ENCODE assay signal across 18 cellular contexts in the genomic region with DNA sequence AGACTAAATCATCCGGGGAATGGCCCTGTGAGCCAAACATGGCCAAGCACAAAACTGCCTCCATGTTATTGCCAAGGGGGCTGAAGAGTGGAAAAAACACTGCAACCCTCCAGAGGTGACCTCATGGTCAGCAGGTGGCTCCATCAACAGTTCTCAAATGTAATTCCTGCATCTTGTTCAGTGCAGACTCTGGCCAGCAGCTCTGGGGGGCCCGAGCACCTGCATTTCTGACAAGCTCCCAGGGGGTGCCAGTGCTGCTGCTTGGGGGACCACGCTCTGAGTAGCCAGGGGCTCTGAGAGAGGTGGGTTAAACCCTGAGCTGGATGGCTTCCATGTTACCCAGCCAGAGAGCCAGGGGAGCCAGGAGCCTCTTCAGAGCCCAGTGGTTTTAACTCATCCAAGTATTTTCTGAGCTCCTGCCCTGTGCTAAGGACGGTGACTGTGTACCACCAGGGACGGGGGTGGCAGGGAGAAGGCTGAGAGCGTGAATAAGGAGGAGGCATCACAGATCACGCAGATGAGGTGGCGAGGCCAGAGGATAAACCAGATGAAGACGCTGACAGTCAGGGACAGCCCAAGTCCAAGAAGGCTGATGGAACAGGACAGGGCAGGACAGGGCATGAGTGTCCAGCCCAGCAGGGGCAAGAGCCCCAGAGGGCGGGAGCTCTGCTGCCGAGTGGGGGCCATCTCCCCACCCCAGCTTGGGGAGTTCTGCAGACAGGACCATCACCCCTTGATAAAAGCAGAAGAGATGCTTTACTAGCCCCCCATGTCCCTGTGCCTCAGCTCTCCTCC. TPM values are rescaled to one million over a fixed set of nuclear protein-coding genes. Genes with fewer than 3 reads are reported as not detected.
DNase-seq lines count a peak whose midpoint lies in the region; ATAC-seq, FAIRE-seq and TF ChIP-seq lines count a peak whose summit lies in the region.
"Had no signal": no experiment of that assay in that cellular context is flagged by ENCODE, and none has a peak within 500 bp of the region (broad histone marks: within the 10 kb centered on the region; RNA-seq: fewer than 3 reads in every experiment).

No MANE protein-coding gene starts in this region.

- no peaks in the 10 kb centered on the region for H3K27me3 ChIP-seq in right atrium auricular region
- H3K27me3 ChIP-seq in psoas muscle (ENCODE audit: insufficient read depth in 3 of 3, low read length in 2 of 3) = no peaks in the 10 kb centered on the region
- no peaks in the 10 kb centered on the region for H3K27me3 ChIP-seq in aorta (ENCODE audit: control insufficient read depth in 1 of 2, insufficient read depth in 2 of 2, low read length in 1 of 2)

- ATAC-seq in Right ventricle myocardium superior (ENCODE audit: poor library complexity) (no peak), psoas muscle (no peak), aorta (ENCODE audit: low FRiP score) (peak; percentile 21)

- peaks cover 0 to 10% of the 10 kb centered on the region in 2 donors for H3K4me1 ChIP-seq in right atrium auricular region
- H3K4me1 ChIP-seq in psoas muscle = peaks cover 19% of the 10 kb centered on the region
- H3K4me1 ChIP-seq in aorta (ENCODE audit: control insufficient read depth in 1 of 2, insufficient read depth in 2 of 2, low read length in 2 of 2) = no peaks in the 10 kb centered on the region

- DNase-seq in right atrium auricular region (ENCODE audit: low spot score) = peak; percentile 38
- no peak for DNase-seq in Right ventricle myocardium superior
- DNase-seq in chondrocyte (ENCODE audit: low spot score) = no peak
- DNase-seq in psoas muscle = no peak
- DNase-seq in aorta = no peak
- DNase-seq in activated CD4-positive, CD25-positive, alpha-beta regulatory T cell (lab: John Stamatoyannopoulos, UW) = no peak
- DNase-seq in RCC 7860 (ENCODE audit: low spot score) = no peak
- no peak for DNase-seq in cortex of kidney (lab: John Stamatoyannopoulos, UW)
- DNase-seq: AML-193, EL, NCI-H1417 treated with DMSO at 0.1 percent for 48 hours, NCI-H2029, NCI-H774 had no signal

- H3K36me3 ChIP-seq in right atrium auricular region (peaks cover 76% of the 10 kb centered on the region), psoas muscle (ENCODE audit: insufficient read depth in 1 of 2, low read depth in 1 of 2) (peaks cover 2 to 69% of the 10 kb centered on the region in 2 donors), aorta (ENCODE audit: control insufficient read depth in 1 of 2, insufficient read depth in 2 of 2, low read length in 1 of 2) (peaks cover 3 to 8% of the 10 kb centered on the region in 2 donors)

- H3K9me3 ChIP-seq in right atrium auricular region (no peaks in the 10 kb centered on the region), psoas muscle (no peaks in the 10 kb centered on the region), aorta (ENCODE audit: control insufficient read depth, low read length) (no peaks in the 10 kb centered on the region)

- H3K9me3 Mint-ChIP-seq in chondrocyte (ENCODE audit: low read depth) = no peaks in the 10 kb centered on the region
- H3K9me3 Mint-ChIP-seq: CD14-positive monocyte had no signal

- H3K27ac ChIP-seq in right atrium auricular region (no peak overlapping the region), psoas muscle (peak overlapping the region; percentile 82), aorta (ENCODE audit: low read depth in 1 of 2, low read length in 2 of 2) (no peak overlapping the region)
- H3K27ac ChIP-seq: HL-60 had no signal

- H3K36me3 Mint-ChIP-seq in chondrocyte (ENCODE audit: low read depth) = peaks cover 32% of the 10 kb centered on the region

- FAIRE-seq in RCC 7860 (lab: Jason Lieb, UNC) = no peak
- FAIRE-seq: H54, HTR-8/SVneo had no signal

- peak overlapping the region; percentile 8 for H3K27ac Mint-ChIP-seq in chondrocyte (ENCODE audit: unreplicated experiment)
- H3K27ac Mint-ChIP-seq: CD14-positive monocyte had no signal

- no peak overlapping the region for H3K4me3 Mint-ChIP-seq in chondrocyte (ENCODE audit: unreplicated experiment)
- H3K4me3 Mint-ChIP-seq: CD14-positive monocyte had no signal

- H3K4me1 Mint-ChIP-seq in chondrocyte (ENCODE audit: low read depth) = no peaks in the 10 kb centered on the region
- H3K4me1 Mint-ChIP-seq: CD14-positive monocyte had no signal

- intact Hi-C loops in Right ventricle myocardium superior (cut with DNase I) = no loop called here
- intact Hi-C loops in psoas muscle (cut with DNase I) = no loop called here
- intact Hi-C loops in aorta (cut with DNase I) = no loop called here

- H3K27me3 Mint-ChIP-seq in chondrocyte (ENCODE audit: low read depth) = no peaks in the 10 kb centered on the region

- no peak overlapping the region for H3K4me3 ChIP-seq in right atrium auricular region
- no peak overlapping the region for H3K4me3 ChIP-seq in psoas muscle
- H3K4me3 ChIP-seq in aorta (ENCODE audit: low read length in 2 of 2) = no peak overlapping the region

- TF ChIP-seq CTCF in right atrium auricular region (IDR thresholded peaks at IDR 0.05) (no peak), chondrocyte (IDR thresholded peaks at IDR 0.05) (no peak), psoas muscle (IDR thresholded peaks at IDR 0.05) (no peak)

- 67 to 76% (median 74%) methylated on average over 11 of the region's 11 CpGs for WGBS in psoas muscle, 3 donors
- whole genome bisulfite sequencing in aorta, 2 donors = 88 to 89% methylated on average over 11 of the region's 11 CpGs

RNA-seq across cellular contexts. Expression of gene CLEC2L, which starts 52.9 kb away (rescaled TPM):
- not detected for total RNA-seq in right atrium auricular region
- 0.83 TPM for total RNA-seq in Right ventricle myocardium superior
- not detected in 3 replicates for total RNA-seq in chondrocyte
- total RNA-seq in psoas muscle = 1 to 10 TPM in 1 of 4 donors, under 1 TPM in 2, not detected in 1; 0.66 to 1.5 (median 0.82) TPM
- 1 to 10 TPM in 1 of 3 donors, under 1 TPM in 2; 0.12 to 1.3 (median 0.85) TPM for polyA plus RNA-seq in psoas muscle
- not detected for total RNA-seq in aorta
- polyA plus RNA-seq in aorta = not detected
- total RNA-seq: NCI-H460 had no signal
- polyA plus RNA-seq: CD14-positive monocyte had no signal
